22 cellular contexts compared by ENCODE assay signal in genomic region chr14:81143793-81144192, GRCh38.
DNase-seq lines count a peak whose midpoint lies in the region; ATAC-seq, FAIRE-seq and TF ChIP-seq lines count a peak whose summit lies in the region.
"Had no signal": no experiment of that assay in that cellular context is flagged by ENCODE, and none has a peak within 500 bp of the region (broad histone marks: within the 10 kb centered on the region; RNA-seq: fewer than 3 reads in every experiment).

No MANE protein-coding gene starts in this region.

- H3K27ac Mint-ChIP-seq in mesothelial cell of epicardium = no peak overlapping the region
- H3K27ac Mint-ChIP-seq: HFFc6 had no signal

- TF ChIP-seq RAD21 in HepG2 (CRISPR knock-in tag; IDR thresholded peaks at IDR 0.05) = no peak

- 74% methylated on average over 8 of the region's 8 CpGs for WGBS in HepG2 (ENCODE audit: low lambda C conversion rate)
- 93% methylated on average over 8 of the region's 8 CpGs for WGBS in right lobe of liver (ENCODE audit: insufficient coverage, low coverage, low lambda C conversion rate, missing lambda C conversion rate)
- WGBS in neuronal stem cell (ENCODE audit: extremely low coverage in 2 of 2, insufficient read length in 2 of 2, insufficient replicate concordance in 1 of 2), 2 donors = no CpG with 5 or more reads among the region's 8 CpGs
- 92% methylated on average over 8 of the region's 8 CpGs for WGBS in smooth muscle cell (ENCODE audit: low lambda C conversion rate)

- no peak for TF ChIP-seq EP300 in HepG2 (IDR thresholded peaks at IDR 0.05; ENCODE audit: low read depth in 2 of 2, low read length in 2 of 2)
- TF ChIP-seq EP300 in HepG2 (CRISPR knock-in tag; IDR thresholded peaks at IDR 0.05; ENCODE audit: borderline replicate concordance) = no peak

- H3K4me1 ChIP-seq in HepG2 (ENCODE audit: insufficient read depth, low read length) (peaks cover 8% of the 10 kb centered on the region; the same call in 1 of the 2 replicates), right lobe of liver (peaks cover 0 to 21% (median 3%) of the 10 kb centered on the region in 4 donors), neuronal stem cell (ENCODE audit: control insufficient read depth in 2 of 2, insufficient read depth in 1 of 2, low read depth in 1 of 2, low read length in 2 of 2) (no peaks in the 10 kb centered on the region), smooth muscle cell (ENCODE audit: low read depth) (no peaks in the 10 kb centered on the region)
- H3K4me1 ChIP-seq: HAP-1 had no signal

- no peak overlapping the region for H3K4me2 ChIP-seq in HepG2 (ENCODE audit: low read depth, low read length)
- H3K4me2 ChIP-seq in neuronal stem cell (ENCODE audit: insufficient read depth, low read length, poor library complexity, severe bottlenecking) = no peak overlapping the region
- H3K4me2 ChIP-seq in smooth muscle cell = no peak overlapping the region
- H3K4me2 ChIP-seq: BLaER1 treated with 17β-estradiol and CSF1 and Interleukin-3, amounts not matched to agents 10 nM and 100 nM had no signal

- H2BK12ac ChIP-seq in neuronal stem cell (ENCODE audit: low read length) = no peak overlapping the region

- no peaks in the 10 kb centered on the region for H3K36me3 Mint-ChIP-seq in mesothelial cell of epicardium

- H3K4me3 ChIP-seq in HepG2 (replicated peaks in 1 of 3; ENCODE audit: insufficient read depth in 1 of 3, low read depth in 2 of 3, low read length in 3 of 3) (no peak overlapping the region), right lobe of liver (no peak overlapping the region), neuronal stem cell (ENCODE audit: low read length in 2 of 2) (no peak overlapping the region), smooth muscle cell (no peak overlapping the region)
- H3K4me3 ChIP-seq: BLaER1 treated with 17β-estradiol and CSF1 and Interleukin-3, amounts not matched to agents 10 nM and 100 nM; HAP-1 had no signal

- no peak overlapping the region for H3K4ac ChIP-seq in neuronal stem cell (ENCODE audit: low read length)

- H2BK5ac ChIP-seq in neuronal stem cell (ENCODE audit: low read length) = no peak overlapping the region

- TF ChIP-seq POLR2A in HepG2 (IDR thresholded peaks at IDR 0.05; ENCODE audit: insufficient read depth in 1 of 2, low read depth in 2 of 2, low read length in 2 of 2) (no peak), right lobe of liver (IDR thresholded peaks at IDR 0.05) (no peak), GM12891 (IDR thresholded peaks at IDR 0.05; ENCODE audit: low read depth, low read length) (no peak)

- H3K36me3 ChIP-seq in HepG2 (replicated peaks in 1 of 2; ENCODE audit: control insufficient read depth in 1 of 2, insufficient read depth in 2 of 2, low read length in 2 of 2) (no peaks in the 10 kb centered on the region), right lobe of liver (no peaks in the 10 kb centered on the region), neuronal stem cell (replicated peaks in 1 of 2; ENCODE audit: control insufficient read depth in 2 of 2, insufficient read depth in 2 of 2, low read length in 2 of 2) (no peaks in the 10 kb centered on the region), smooth muscle cell (ENCODE audit: low read depth) (no peaks in the 10 kb centered on the region)
- H3K36me3 ChIP-seq: BE2C; BLaER1 treated with 17β-estradiol and CSF1 and Interleukin-3, amounts not matched to agents 10 nM and 100 nM; HAP-1 had no signal

- H3K9me3 ChIP-seq in HepG2 (ENCODE audit: low read length) (no peaks in the 10 kb centered on the region), right lobe of liver (no peaks in the 10 kb centered on the region), neuronal stem cell (replicated peaks in 1 of 2; ENCODE audit: control insufficient read depth in 2 of 2, insufficient read depth in 1 of 2, low read depth in 1 of 2, low read length in 2 of 2) (no peaks in the 10 kb centered on the region), smooth muscle cell (replicated peaks; ENCODE audit: low read depth) (no peaks in the 10 kb centered on the region)
- H3K9me3 ChIP-seq: BE2C, HAP-1 had no signal

- no peak overlapping the region for H3K14ac ChIP-seq in neuronal stem cell (ENCODE audit: low read length)

- H3F3A ChIP-seq in smooth muscle cell (ENCODE audit: low read depth) = no peaks in the 10 kb centered on the region

- no peak overlapping the region for H4K8ac ChIP-seq in neuronal stem cell (ENCODE audit: low read depth, low read length)

- H3K27me3 ChIP-seq in HepG2 (ENCODE audit: control insufficient read depth in 1 of 2, insufficient read depth in 2 of 2, low read length in 2 of 2) (no peaks in the 10 kb centered on the region), right lobe of liver (no peaks in the 10 kb centered on the region), neuronal stem cell (ENCODE audit: control insufficient read depth in 3 of 3, insufficient read depth in 3 of 3, low read depth in 1 of 3, low read length in 3 of 3) (no peaks in the 10 kb centered on the region), smooth muscle cell (ENCODE audit: low read depth) (no peaks in the 10 kb centered on the region)
- H3K27me3 ChIP-seq: BE2C; BLaER1 treated with 17β-estradiol and CSF1 and Interleukin-3, amounts not matched to agents 10 nM and 100 nM had no signal

- DNase-seq in HepG2 (ENCODE audit: low spot score) (no peak), right lobe of liver (no peak), GM12891 (ENCODE audit: insufficient read length, low spot score) (no peak), NCI-H226 (peak; percentile 8), neuronal stem cell (ENCODE audit: low spot score) (no peak), mesothelial cell of epicardium (ENCODE audit: low spot score in 2 of 2, unreplicated experiment in 2 of 2) (no peak), cardiac septum (ENCODE audit: low spot score) (no peak), smooth muscle cell (lab: John Stamatoyannopoulos, UW; ENCODE audit: unreplicated experiment) (no peak)
- DNase-seq: 8988T; AML-193; BE2C; Calu3; CD4-positive, alpha-beta memory T cell; COR-L47; DND-41; GOT3; HFFc6 had no signal

- no peaks in the 10 kb centered on the region for H3K4me1 Mint-ChIP-seq in mesothelial cell of epicardium

- no peaks in the 10 kb centered on the region for H3K79me1 ChIP-seq in neuronal stem cell (ENCODE audit: low read depth, low read length)

- CTCF ChIA-PET in HepG2 (lab: Yijun Ruan, JAX; ENCODE audit: low intra/inter-chr PET ratio, low total read pairs) = no interaction called here

- POLR2A ChIA-PET in HepG2 (lab: Yijun Ruan, JAX) = no interaction called here

- no peaks in the 10 kb centered on the region for H3K27me3 Mint-ChIP-seq in mesothelial cell of epicardium (ENCODE audit: low read depth)
- H3K27me3 Mint-ChIP-seq: CD4-positive, alpha-beta memory T cell had no signal

- TF ChIP-seq CTCF in HepG2 (CRISPR knock-in tag; IDR thresholded peaks at IDR 0.05) (no peak), right lobe of liver (IDR thresholded peaks at IDR 0.05) (no peak), mesothelial cell of epicardium (IDR thresholded peaks at IDR 0.05; ENCODE audit: unreplicated experiment) (no peak), smooth muscle cell (IDR thresholded peaks at IDR 0.05; ENCODE audit: borderline replicate concordance, insufficient read depth, poor library complexity, severe bottlenecking) (no peak)

- H2AK5ac ChIP-seq in neuronal stem cell (ENCODE audit: low read depth, low read length) = no peak overlapping the region

- H3K79me2 ChIP-seq in HepG2 (ENCODE audit: insufficient read depth, low read length) = no peaks in the 10 kb centered on the region
- H3K79me2 ChIP-seq in smooth muscle cell (ENCODE audit: low read depth) = no peaks in the 10 kb centered on the region

- no peak overlapping the region for H3K27ac ChIP-seq in HepG2 (ENCODE audit: extremely low read length, insufficient read depth, low read length)
- no peak overlapping the region for H3K27ac ChIP-seq in right lobe of liver
- no peak overlapping the region for H3K27ac ChIP-seq in neuronal stem cell (replicated peaks; ENCODE audit: low read length)
- H3K27ac ChIP-seq in smooth muscle cell (ENCODE audit: low read depth) = no peak overlapping the region
- H3K27ac ChIP-seq: BLaER1 treated with 17β-estradiol and CSF1 and Interleukin-3, amounts not matched to agents 10 nM and 100 nM had no signal

- H4K20me1 ChIP-seq in HepG2 (ENCODE audit: insufficient read depth, low read length) = no peaks in the 10 kb centered on the region
- H4K20me1 ChIP-seq in smooth muscle cell (ENCODE audit: low read depth) = no peaks in the 10 kb centered on the region
- H4K20me1 ChIP-seq: BLaER1 treated with 17β-estradiol and CSF1 and Interleukin-3, amounts not matched to agents 10 nM and 100 nM had no signal

- H3K18ac ChIP-seq in neuronal stem cell (ENCODE audit: low read length) = no peak overlapping the region

- BruUV-seq in HepG2 (replicated peaks; lab: Mats Ljungman, UMichigan) = no TSS peak

- intact Hi-C loops in HepG2 (cut with micrococcal nuclease; ENCODE audit: unreplicated experiment) = no loop called here
- intact Hi-C loops in right lobe of liver (cut with DNase I) = no loop called here
- intact Hi-C loops in cardiac septum (cut with DNase I) = no loop called here

- in situ Hi-C loops in HepG2 (cut with HindIII; ENCODE audit: extremely low pct_ligation_motif_present, low pct_unique_long_range_greater_than_20kb) = no loop called here

- no peak overlapping the region for H3K9ac ChIP-seq in HepG2 (ENCODE audit: insufficient read depth, low read depth, low read length)
- H3K9ac ChIP-seq in neuronal stem cell (ENCODE audit: low read depth, low read length, poor library complexity) = no peak overlapping the region
- no peak overlapping the region for H3K9ac ChIP-seq in smooth muscle cell (ENCODE audit: low read depth)
- H3K9ac ChIP-seq: BLaER1 treated with 17β-estradiol and CSF1 and Interleukin-3, amounts not matched to agents 10 nM and 100 nM had no signal

- H2BK15ac ChIP-seq in neuronal stem cell (ENCODE audit: low read length) = no peak overlapping the region

- H2AFZ ChIP-seq in HepG2 (ENCODE audit: low read length) (no peak overlapping the region), neuronal stem cell (ENCODE audit: low read length) (no peak overlapping the region), smooth muscle cell (ENCODE audit: low read depth) (no peak overlapping the region)

- H3K9me3 Mint-ChIP-seq in mesothelial cell of epicardium = peaks cover 5% of the 10 kb centered on the region
- H3K9me3 Mint-ChIP-seq: HFFc6 had no signal

- no peak for ATAC-seq in HepG2
- no peak for ATAC-seq in right lobe of liver

- H3K23ac ChIP-seq in neuronal stem cell (ENCODE audit: low read depth, low read length, poor library complexity) = no peak overlapping the region

- FAIRE-seq in HepG2 (lab: Jason Lieb, UNC) (no peak), GM12891 (lab: Jason Lieb, UNC) (peak; percentile 28)
- FAIRE-seq: G401.6, GM19239, H54 had no signal

- no peak overlapping the region for H2BK120ac ChIP-seq in neuronal stem cell (ENCODE audit: low read depth, low read length)

- no peak overlapping the region for H3K4me3 Mint-ChIP-seq in mesothelial cell of epicardium
- H3K4me3 Mint-ChIP-seq: CD4-positive, alpha-beta memory T cell; HFFc6 had no signal

- no peak overlapping the region for H4K91ac ChIP-seq in neuronal stem cell (ENCODE audit: low read depth, low read length, poor library complexity)

TF ChIP-seq in HepG2, 621 proteins besides CTCF, POLR2A, EP300 and RAD21 (continues in another document):
- TF ChIP-seq MAFK (conservative IDR thresholded peaks at IDR 0.05 in 1 of 2, IDR thresholded peaks at IDR 0.05 in 1 of 2; ENCODE audit: low read length in 2 of 2) = peak; percentile 59 to 62; a peak in 3 of 4 replicates

TF ChIP-seq in GM12891, 5 proteins besides CTCF, POLR2A, EP300 and RAD21 (continues in another document):
- no peak for TF ChIP-seq SPI1 (IDR thresholded peaks at IDR 0.05; ENCODE audit: low read depth, low read length)
